10 cellular contexts compared by ENCODE assay signal in genomic region chr7:95395755-95396135, GRCh38. TPM values are rescaled to one million over a fixed set of nuclear protein-coding genes. Genes with fewer than 3 reads are reported as not detected.
DNase-seq lines count a peak whose midpoint lies in the region; ATAC-seq, FAIRE-seq and TF ChIP-seq lines count a peak whose summit lies in the region.
"Had no signal": no experiment of that assay in that cellular context is flagged by ENCODE, and none has a peak within 500 bp of the region (broad histone marks: within the 10 kb centered on the region; RNA-seq: fewer than 3 reads in every experiment).

No MANE protein-coding gene starts in this region.

- no peak overlapping the region for H2AFZ ChIP-seq in astrocyte (ENCODE audit: low read depth, low read length)

- no peak overlapping the region for H3K27ac ChIP-seq in right cardiac atrium (ENCODE audit: low read length)
- H3K27ac ChIP-seq in astrocyte (ENCODE audit: low read depth, low read length), result no peak overlapping the region
- H3K27ac ChIP-seq in vagina, result no peak overlapping the region
- H3K27ac ChIP-seq in ascending aorta, result no peak overlapping the region

- H3K27me3 ChIP-seq in right cardiac atrium (ENCODE audit: control insufficient read depth, insufficient read depth), result no peaks in the 10 kb centered on the region
- no peaks in the 10 kb centered on the region for H3K27me3 ChIP-seq in astrocyte (ENCODE audit: insufficient read depth, low read length)
- peaks cover 48% of the 10 kb centered on the region for H3K27me3 ChIP-seq in mononuclear cell (ENCODE audit: insufficient read depth, low read length)
- no peaks in the 10 kb centered on the region for H3K27me3 ChIP-seq in vagina
- no peaks in the 10 kb centered on the region for H3K27me3 ChIP-seq in ascending aorta

- H3K9me3 ChIP-seq in right cardiac atrium (ENCODE audit: control insufficient read depth, low read length), result no peaks in the 10 kb centered on the region
- peaks cover 4% of the 10 kb centered on the region for H3K9me3 ChIP-seq in astrocyte (ENCODE audit: insufficient read depth, low read depth, low read length)
- no peaks in the 10 kb centered on the region for H3K9me3 ChIP-seq in mononuclear cell (ENCODE audit: low read depth, low read length)
- no peaks in the 10 kb centered on the region for H3K9me3 ChIP-seq in vagina
- H3K9me3 ChIP-seq in ascending aorta, result no peaks in the 10 kb centered on the region

- H3K36me3 ChIP-seq in astrocyte (ENCODE audit: insufficient read depth, low read length) (no peaks in the 10 kb centered on the region), vagina (no peaks in the 10 kb centered on the region), ascending aorta (no peaks in the 10 kb centered on the region)

- H3K4me3 ChIP-seq in right cardiac atrium (ENCODE audit: low read length) (peak overlapping the region; percentile 72), astrocyte (ENCODE audit: insufficient read depth, low read depth, low read length) (no peak overlapping the region), mononuclear cell (ENCODE audit: low read length) (peak overlapping the region; percentile 12), vagina (peak overlapping the region; percentile 40 to 44), ascending aorta (peak overlapping the region in 1 of 2 donors; percentile 48)

- peak overlapping the region; percentile 76 for H3K4me2 ChIP-seq in astrocyte (ENCODE audit: low read length)

- H3K9me3 Mint-ChIP-seq in astrocyte (ENCODE audit: unreplicated experiment), result peaks cover 8% of the 10 kb centered on the region

- no peak overlapping the region for H3K27ac Mint-ChIP-seq in astrocyte (ENCODE audit: unreplicated experiment)

- no peak for FAIRE-seq in astrocyte (lab: Jason Lieb, UNC)

- no peaks in the 10 kb centered on the region for H3K4me1 Mint-ChIP-seq in astrocyte (ENCODE audit: low read depth, unreplicated experiment)

- TF ChIP-seq POLR2A in vagina (IDR thresholded peaks at IDR 0.05), result no peak

- 58% methylated on average over 11 of the region's 11 CpGs for WGBS in right cardiac atrium

- H3K36me3 Mint-ChIP-seq in astrocyte (ENCODE audit: low read depth, unreplicated experiment), result no peaks in the 10 kb centered on the region

- no peak overlapping the region for H3K4me3 Mint-ChIP-seq in astrocyte (ENCODE audit: unreplicated experiment)

- H3K27me3 Mint-ChIP-seq in astrocyte (ENCODE audit: low read depth, unreplicated experiment), result peaks cover 15% of the 10 kb centered on the region

- no peak for DNase-seq in right cardiac atrium
- no peak for DNase-seq in Right ventricle myocardium superior
- no peak for DNase-seq in astrocyte (ENCODE audit: low read depth)
- DNase-seq in vagina (ENCODE audit: extremely low spot score in 2 of 2), result no peak
- no peak for DNase-seq in ascending aorta (ENCODE audit: low spot score in 2 of 2)
- no peak for DNase-seq in occipital lobe (lab: John Stamatoyannopoulos, UW)
- no peak for DNase-seq in NCI-H1930 (lab: John Stamatoyannopoulos, UW)
- DNase-seq: nucleus accumbens had no signal

- H3K79me2 ChIP-seq in astrocyte (ENCODE audit: insufficient read depth, low read length), result no peaks in the 10 kb centered on the region

- ATAC-seq in right cardiac atrium, result no peak
- ATAC-seq in Right ventricle myocardium superior (ENCODE audit: poor library complexity), result no peak

- no peak overlapping the region for H3K9ac ChIP-seq in astrocyte (ENCODE audit: low read length)

- intact Hi-C loops in right cardiac atrium (cut with DNase I) (no loop called here), Right ventricle myocardium superior (cut with DNase I) (no loop called here), vagina (cut with DNase I) (loop anchor here (5.0 kb wide), 1 partner anchor 1312 kb away; the partner anchor contains the start of gene SEM1), ascending aorta (cut with DNase I) (no loop called here)

- peaks cover 3% of the 10 kb centered on the region for H3K4me1 ChIP-seq in right cardiac atrium (ENCODE audit: control insufficient read depth, insufficient read depth, low read length)
- H3K4me1 ChIP-seq in astrocyte (ENCODE audit: insufficient read depth, low read length), result no peaks in the 10 kb centered on the region
- H3K4me1 ChIP-seq in mononuclear cell (ENCODE audit: insufficient read depth, low read length), result peaks cover 9% of the 10 kb centered on the region
- H3K4me1 ChIP-seq in vagina, result no peaks in the 10 kb centered on the region
- H3K4me1 ChIP-seq in ascending aorta, result no peaks in the 10 kb centered on the region

- no peak for TF ChIP-seq CTCF in astrocyte (IDR thresholded peaks at IDR 0.05; ENCODE audit: insufficient read depth, low read depth, low read length)
- no peak for TF ChIP-seq CTCF in vagina (IDR thresholded peaks at IDR 0.05)
- TF ChIP-seq CTCF in ascending aorta (IDR thresholded peaks at IDR 0.05), result no peak

- H4K20me1 ChIP-seq in astrocyte (ENCODE audit: insufficient read depth, low read length), result no peaks in the 10 kb centered on the region

RNA-seq across cellular contexts. Expression of gene PON3, which starts 0.4 kb away (rescaled TPM):
- total RNA-seq in right cardiac atrium, result 1 to 10 TPM; 1.0 to 1.9 (median 1.4) TPM
- polyA plus RNA-seq in right cardiac atrium, result 1.8 TPM
- total RNA-seq in Right ventricle myocardium superior, result 0.56 TPM
- not detected in 2 replicates for total RNA-seq in astrocyte
- total RNA-seq in mononuclear cell, result not detected
- total RNA-seq in vagina, result 3.9 TPM
- total RNA-seq in ascending aorta, result not detected
- total RNA-seq in occipital lobe, result 0.47 TPM
- total RNA-seq: LHCN-M2 had no signal

RNA-seq across cellular contexts. Expression of gene PON2, which starts 39.1 kb away (rescaled TPM):
- total RNA-seq in right cardiac atrium, result 10 to 100 TPM; 47.6 to 69.0 (median 61.4) TPM
- 51.0 TPM for polyA plus RNA-seq in right cardiac atrium
- 38.9 TPM for total RNA-seq in Right ventricle myocardium superior
- total RNA-seq in astrocyte, result 152 and 167 TPM in 2 replicates
- total RNA-seq in mononuclear cell, result 7.6 TPM
- total RNA-seq in vagina, result 77.3 TPM
- 59.8 TPM for total RNA-seq in ascending aorta
- 50.5 TPM for total RNA-seq in occipital lobe
